In genomic region chrX:397575-397974, GRCh38 we compare ENCODE assay signal across 1 cellular context.
TF ChIP-seq lines count a peak whose summit lies in the region.

No MANE protein-coding gene starts in this region.

TF ChIP-seq in H1, 55 proteins besides CTCF, POLR2A, EP300 and RAD21 (continued from another document):
- no peak for TF ChIP-seq ATF2 (IDR thresholded peaks at IDR 0.05; ENCODE audit: low read length)
- TF ChIP-seq TEAD4 (IDR thresholded peaks at IDR 0.05; ENCODE audit: low read depth, low read length) = peak; percentile 83
